In genomic region chr3:122982202-122983185, GRCh38 we compare ENCODE assay signal across 11 cellular contexts. TPM values are rescaled to one million over a fixed set of nuclear protein-coding genes. Genes with fewer than 3 reads are reported as not detected.
A peak's percentile ranks its signal among the peaks of the same experiment; 100 is the strongest.
DNase-seq lines count a peak whose midpoint lies in the region; ATAC-seq and TF ChIP-seq lines count a peak whose summit lies in the region.
"Had no signal": no experiment of that assay in that cellular context is flagged by ENCODE, and none has a peak within 500 bp of the region (broad histone marks: within the 10 kb centered on the region; RNA-seq: fewer than 3 reads in every experiment).

No MANE protein-coding gene starts in this region.

- H3K9me3 Mint-ChIP-seq in Calu3 (ENCODE audit: low read depth, unreplicated experiment): no peaks in the 10 kb centered on the region

- no peak overlapping the region for H3K27ac Mint-ChIP-seq in Calu3 (ENCODE audit: unreplicated experiment)

- no peaks in the 10 kb centered on the region for H3K36me3 Mint-ChIP-seq in Calu3 (ENCODE audit: insufficient read depth, unreplicated experiment)

- H3K9me3 ChIP-seq in A673 (ENCODE audit: low read depth, low read length, poor library complexity, severe bottlenecking): no peaks in the 10 kb centered on the region
- H3K9me3 ChIP-seq in lower lobe of right lung: no peaks in the 10 kb centered on the region

- peaks cover 19% of the 10 kb centered on the region for H3K4me1 ChIP-seq in A673 (ENCODE audit: insufficient read depth, low read length, poor library complexity, severe bottlenecking)
- peaks cover 33% of the 10 kb centered on the region for H3K4me1 ChIP-seq in lower lobe of right lung

- CTCF ChIA-PET in A673 (lab: Charles Lee): interaction anchor here (0.6 kb wide), 1 partner anchor 47 kb away, joined by 7 read pairs; no protein-coding TSS in a partner anchor
- CTCF ChIA-PET in Calu3 (lab: Charles Lee): interaction anchor here (0.6 kb wide), 1 partner anchor 979 kb away, joined by 5 read pairs; the partner anchor contains the start of gene CCDC14

- H3K27ac ChIP-seq in A673 (ENCODE audit: low read depth, low read length, poor library complexity, severe bottlenecking) (no peak overlapping the region), lower lobe of right lung (no peak overlapping the region)

- POLR2A ChIA-PET in A673 (lab: Charles Lee; ENCODE audit: low non-redundant PET): no interaction called here

- H3K27me3 ChIP-seq in A673 (replicated peaks; ENCODE audit: insufficient read depth, low read depth, low read length, poor library complexity): peaks cover 63% of the 10 kb centered on the region
- H3K27me3 ChIP-seq in lower lobe of right lung (ENCODE audit: low read depth): no peaks in the 10 kb centered on the region

- H3K36me3 ChIP-seq in A673 (ENCODE audit: insufficient read depth, low read length, poor library complexity, severe bottlenecking): no peaks in the 10 kb centered on the region
- H3K36me3 ChIP-seq in lower lobe of right lung: no peaks in the 10 kb centered on the region

- H3K4me3 Mint-ChIP-seq in Calu3 (ENCODE audit: low read depth, unreplicated experiment): no peak overlapping the region

- peaks cover 9% of the 10 kb centered on the region for H3K4me1 Mint-ChIP-seq in Calu3 (ENCODE audit: low read depth, unreplicated experiment)

- peaks cover 74% of the 10 kb centered on the region for H3K27me3 Mint-ChIP-seq in Calu3 (ENCODE audit: unreplicated experiment)

- H3K4me3 ChIP-seq in A673 (ENCODE audit: low read depth, low read length, poor library complexity, severe bottlenecking) (no peak overlapping the region), lower lobe of right lung (no peak overlapping the region)

- intact Hi-C loops in A673 (cut with micrococcal nuclease; ENCODE audit: unreplicated experiment) (loop anchor here (5.0 kb wide), 1 partner anchor 35 kb away; no protein-coding TSS in a partner anchor), lower lobe of right lung (cut with DNase I) (no loop called here), Calu3 (cut with micrococcal nuclease; ENCODE audit: unreplicated experiment) (no loop called here)

- no peak for TF ChIP-seq CTCF in A673 (conservative IDR thresholded peaks at IDR 0.05; ENCODE audit: low read depth, low read length)
- TF ChIP-seq CTCF in lower lobe of right lung (IDR thresholded peaks at IDR 0.05): no peak
- no peak for TF ChIP-seq CTCF in GM10266 (IDR thresholded peaks at IDR 0.05; ENCODE audit: control insufficient read depth, insufficient read depth, low read depth, missing control alignments)
- TF ChIP-seq CTCF in Calu3 (IDR thresholded peaks at IDR 0.05; ENCODE audit: unreplicated experiment): no peak

- peak; percentile 92 for DNase-seq in A673 (ENCODE audit: low spot score)
- peak; percentile 35 for DNase-seq in HT1080 (ENCODE audit: low read depth)
- DNase-seq in cerebellar cortex (ENCODE audit: low spot score): peak; percentile 62
- no peak for DNase-seq in lower lobe of right lung
- DNase-seq in GM10266 (ENCODE audit: extremely low spot score): no peak
- DNase-seq in Calu3: no peak
- DNase-seq: NCI-H1105; stimulated activated CD4-positive, alpha-beta T cell treated with anti-CD3 and anti-CD28 coated beads, Interleukin-4, amount 100 ng/mL, for 24 hours had no signal

- ATAC-seq in lower lobe of right lung (peak; percentile 20 to 30), HG03139 (IDR thresholded peaks at IDR 0.05; ENCODE audit: unreplicated experiment) (no peak), HG02973 (IDR thresholded peaks at IDR 0.05; ENCODE audit: unreplicated experiment) (no peak)

- BruUV-seq in A673 (replicated peaks; lab: Mats Ljungman, UMichigan) (no TSS peak), Calu3 (replicated peaks; lab: Mats Ljungman, UMichigan) (no TSS peak)

RNA-seq across cellular contexts. Expression of gene SEMA5B, which starts 45.1 kb away (rescaled TPM):
- total RNA-seq in A673 (2021): 7.6 and 9.2 TPM in 2 replicates
- total RNA-seq in HT1080 (2014; rRNA removed; shearing (Covaris generic)): not detected in 2 replicates
- polyA plus RNA-seq in HT1080 (2015; cell fraction: cytosol; rRNA removed): not detected in 2 replicates
- 0.07 and 0.10 TPM in 2 replicates for polyA plus RNA-seq in HT1080 (2015; cell fraction: nucleus; rRNA removed)
- total RNA-seq in lower lobe of right lung: 0.71 TPM
- total RNA-seq in Calu3 (2022): not detected in 2 replicates
- polyA plus RNA-seq: BJ had no signal

Comparison
In these comparisons a context has a peak if more than half of its experiments do, and no peak if none do; other contexts are left out.
1. DNase-seq: peak in A673 (single experiment), HT1080 (single experiment) and cerebellar cortex (single experiment); none in lower lobe of right lung (single experiment), GM10266 (single experiment) and Calu3 (single experiment).
2. ATAC-seq: peak in lower lobe of right lung (2 of 2); none in HG03139 (single experiment) and HG02973 (single experiment).